In genomic region chr10:43307306-43307705, GRCh38 we compare ENCODE assay signal across 16 cellular contexts. TPM values are rescaled to one million over a fixed set of nuclear protein-coding genes. Genes with fewer than 3 reads are reported as not detected.
A peak's percentile ranks its signal among the peaks of the same experiment; 100 is the strongest.
DNase-seq lines count a peak whose midpoint lies in the region; ATAC-seq and TF ChIP-seq lines count a peak whose summit lies in the region.
"Had no signal": no experiment of that assay in that cellular context is flagged by ENCODE, and none has a peak within 500 bp of the region (broad histone marks: within the 10 kb centered on the region; RNA-seq: fewer than 3 reads in every experiment).

No MANE protein-coding gene starts in this region.

- POLR2A ChIA-PET in GM10248 (lab: Yijun Ruan, JAX) = no interaction called here

- intact Hi-C loops in heart right ventricle (cut with DNase I) = no loop called here

- no peak for ATAC-seq in heart right ventricle
- no peak for ATAC-seq in GM21367 (IDR thresholded peaks at IDR 0.05; ENCODE audit: unreplicated experiment)

- H3K36me3 ChIP-seq in neuronal stem cell (replicated peaks in 1 of 2; ENCODE audit: control insufficient read depth in 2 of 2, insufficient read depth in 2 of 2, low read length in 2 of 2) = no peaks in the 10 kb centered on the region
- no peaks in the 10 kb centered on the region for H3K36me3 ChIP-seq in heart right ventricle

- H3K4me3 ChIP-seq in neuronal stem cell (ENCODE audit: low read length in 2 of 2) = no peak overlapping the region
- no peak overlapping the region for H3K4me3 ChIP-seq in heart right ventricle
- H3K4me3 ChIP-seq: GM23248 had no signal

- H4K8ac ChIP-seq in neuronal stem cell (ENCODE audit: low read depth, low read length) = no peak overlapping the region

- H3K9ac ChIP-seq in neuronal stem cell (ENCODE audit: low read depth, low read length, poor library complexity) = peak overlapping the region; percentile 3
- H3K9ac ChIP-seq: GM23248 had no signal

- no peak overlapping the region for H3K27ac Mint-ChIP-seq in type B pancreatic cell

- no peak for TF ChIP-seq CTCF in GM10248 (IDR thresholded peaks at IDR 0.05; ENCODE audit: control extremely low read depth, extremely low read depth, low read depth, missing control alignments)
- no peak for TF ChIP-seq CTCF in type B pancreatic cell (conservative IDR thresholded peaks at IDR 0.05)
- no peak for TF ChIP-seq CTCF in heart right ventricle (IDR thresholded peaks at IDR 0.05)

- peaks cover 9% of the 10 kb centered on the region for H3K4me1 Mint-ChIP-seq in type B pancreatic cell (ENCODE audit: unreplicated experiment)

- H3K36me3 Mint-ChIP-seq in type B pancreatic cell = no peaks in the 10 kb centered on the region
- H3K36me3 Mint-ChIP-seq: CD4-positive, alpha-beta memory T cell had no signal

- H2BK5ac ChIP-seq in neuronal stem cell (ENCODE audit: low read length) = no peak overlapping the region

- no peak overlapping the region for H3K14ac ChIP-seq in neuronal stem cell (ENCODE audit: low read length)

- H3K79me1 ChIP-seq in neuronal stem cell (ENCODE audit: low read depth, low read length) = no peaks in the 10 kb centered on the region

- H3K27me3 ChIP-seq in neuronal stem cell (ENCODE audit: control insufficient read depth in 3 of 3, insufficient read depth in 3 of 3, low read depth in 1 of 3, low read length in 3 of 3) = peaks cover 0 to 26% (median 0%) of the 10 kb centered on the region in 3 experiments
- peaks cover 0 to 16% (median 4%) of the 10 kb centered on the region in 7 donors for H3K27me3 ChIP-seq in heart right ventricle

- no CpG with 5 or more reads among the region's 10 CpGs for WGBS in neuronal stem cell (ENCODE audit: extremely low coverage in 2 of 2, insufficient read length in 2 of 2, insufficient replicate concordance in 1 of 2), 2 donors
- 96 to 98% methylated on average over 10 of the region's 10 CpGs for WGBS in heart right ventricle, 2 donors

- no peak overlapping the region for H3K4me3 Mint-ChIP-seq in type B pancreatic cell
- H3K4me3 Mint-ChIP-seq: CD4-positive, alpha-beta memory T cell had no signal

- no peaks in the 10 kb centered on the region for H3K9me3 Mint-ChIP-seq in type B pancreatic cell

- H3K27ac ChIP-seq in neuronal stem cell (replicated peaks; ENCODE audit: low read length) (no peak overlapping the region), heart right ventricle (no peak overlapping the region)
- H3K27ac ChIP-seq: GM23248 had no signal

- DNase-seq in GM10248 (ENCODE audit: extremely low spot score) = peak; percentile 7
- DNase-seq in neuronal stem cell (ENCODE audit: low spot score) = no peak
- DNase-seq in type B pancreatic cell (ENCODE audit: extremely low spot score, unreplicated experiment) = peak; percentile 44
- no peak for DNase-seq in heart right ventricle
- no peak for DNase-seq in superior temporal gyrus (ENCODE audit: extremely low spot score)
- DNase-seq: C1 segment of cervical spinal cord; Calu3; CD4-positive, alpha-beta memory T cell; COR-L47; DND-41; GM23248; H7; HCEC 1CT had no signal

- no peak overlapping the region for H2BK12ac ChIP-seq in neuronal stem cell (ENCODE audit: low read length)

- H3K4me2 ChIP-seq in neuronal stem cell (ENCODE audit: insufficient read depth, low read length, poor library complexity, severe bottlenecking) = no peak overlapping the region

- H3K9me3 ChIP-seq in neuronal stem cell (replicated peaks in 1 of 2; ENCODE audit: control insufficient read depth in 2 of 2, insufficient read depth in 1 of 2, low read depth in 1 of 2, low read length in 2 of 2) (peaks cover 9 to 10% of the 10 kb centered on the region in 2 donors), heart right ventricle (peaks cover 0 to 9% (median 0%) of the 10 kb centered on the region in 11 donors)

- H3K27me3 Mint-ChIP-seq in type B pancreatic cell = peaks cover 39% of the 10 kb centered on the region
- H3K27me3 Mint-ChIP-seq: CD4-positive, alpha-beta memory T cell had no signal

- no peak overlapping the region for H2AFZ ChIP-seq in neuronal stem cell (ENCODE audit: low read length)
- H2AFZ ChIP-seq: GM23248 had no signal

- peak overlapping the region; percentile 12 for H3K18ac ChIP-seq in neuronal stem cell (ENCODE audit: low read length)

- H3K4ac ChIP-seq in neuronal stem cell (ENCODE audit: low read length) = no peak overlapping the region

- H3K23ac ChIP-seq in neuronal stem cell (ENCODE audit: low read depth, low read length, poor library complexity) = no peak overlapping the region

- no peak overlapping the region for H2AK5ac ChIP-seq in neuronal stem cell (ENCODE audit: low read depth, low read length)

- no peak overlapping the region for H2BK120ac ChIP-seq in neuronal stem cell (ENCODE audit: low read depth, low read length)

- H4K91ac ChIP-seq in neuronal stem cell (ENCODE audit: low read depth, low read length, poor library complexity) = no peak overlapping the region

- H3K4me1 ChIP-seq in neuronal stem cell (ENCODE audit: control insufficient read depth in 2 of 2, insufficient read depth in 1 of 2, low read depth in 1 of 2, low read length in 2 of 2) = peaks cover 0 to 4% of the 10 kb centered on the region in 2 donors
- peaks cover 0 to 21% (median 5%) of the 10 kb centered on the region in 9 donors for H3K4me1 ChIP-seq in heart right ventricle

- no peak overlapping the region for H2BK15ac ChIP-seq in neuronal stem cell (ENCODE audit: low read length)

- CTCF ChIA-PET in GM10248 (lab: Yijun Ruan, JAX) = no interaction called here

RNA-seq across cellular contexts. Expression of gene RASGEF1A, which starts 40.4 kb away (rescaled TPM):
- 3.5 TPM for polyA plus RNA-seq in neuronal stem cell (2013, experiment 1 of 2)
- 3.6 TPM for polyA plus RNA-seq in neuronal stem cell (2013, experiment 2 of 2)
- total RNA-seq in type B pancreatic cell (ENCODE audit: low replicate concordance) = 0.90 and 1.3 TPM in 2 replicates
- 1 to 10 TPM in 7 of 10 donors, under 1 TPM in 3; 0.63 to 2.4 (median 1.4) TPM for total RNA-seq in heart right ventricle
- polyA plus RNA-seq in heart right ventricle = under 1 TPM; 0.16 to 0.44 TPM
- total RNA-seq: A172, A673 had no signal
- polyA plus RNA-seq: GM23248 had no signal

Comparison
In these comparisons a context has a peak if more than half of its experiments do, and no peak if none do; other contexts are left out.
1. DNase-seq: peak in GM10248 (single experiment) and type B pancreatic cell (single experiment); none in neuronal stem cell (single experiment), heart right ventricle (0 of 2) and superior temporal gyrus (single experiment).